ENCODE assay signal across 9 cellular contexts in the genomic region with DNA sequence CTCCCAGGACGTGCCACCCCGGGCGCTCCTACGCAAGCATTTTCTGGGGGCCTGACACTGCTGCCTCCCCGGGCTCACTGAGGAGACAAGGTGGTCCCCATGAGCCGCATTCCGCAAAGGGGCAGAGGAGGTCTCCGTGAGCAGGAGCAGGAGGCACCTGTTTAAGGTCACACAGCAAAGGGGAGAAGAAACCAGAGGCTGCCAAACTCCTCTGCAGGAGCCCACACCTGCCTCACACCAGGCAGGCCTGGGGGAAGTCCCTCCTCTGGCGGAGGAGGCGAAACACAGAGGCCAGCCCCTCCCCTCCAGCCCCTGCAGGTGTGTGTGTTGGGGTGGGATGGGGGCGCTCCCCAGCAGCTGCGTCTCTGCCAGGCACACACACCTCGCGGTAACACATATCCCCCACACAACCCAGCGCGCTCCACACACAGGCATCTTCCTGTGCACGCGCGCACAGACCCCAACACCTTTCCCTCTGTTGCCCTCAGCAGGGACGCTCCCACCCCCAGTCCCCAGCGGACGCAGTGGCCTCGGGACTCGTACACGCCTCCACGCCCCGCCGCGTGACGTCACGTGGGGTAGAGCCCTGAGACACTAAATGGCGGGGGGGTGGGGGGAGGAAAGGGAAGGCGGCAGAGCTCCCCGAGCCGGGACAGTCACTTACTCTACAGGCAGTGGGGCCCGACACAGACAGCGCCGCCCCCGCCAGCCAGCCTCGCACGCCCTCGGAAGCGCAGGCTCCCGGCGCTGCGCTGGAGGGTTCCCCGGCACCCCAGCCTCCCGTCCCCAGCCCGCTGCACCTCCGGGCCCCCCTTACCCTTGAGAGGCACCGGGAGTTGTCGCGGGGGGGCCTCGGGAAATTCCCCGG. TPM values are rescaled to one million over a fixed set of nuclear protein-coding genes. Genes with fewer than 3 reads are reported as not detected.
DNase-seq lines count a peak whose midpoint lies in the region; ATAC-seq and TF ChIP-seq lines count a peak whose summit lies in the region.
"Had no signal": no experiment of that assay in that cellular context is flagged by ENCODE, and none has a peak within 500 bp of the region (broad histone marks: within the 10 kb centered on the region; RNA-seq: fewer than 3 reads in every experiment).

No MANE protein-coding gene starts in this region.

- POLR2A ChIA-PET in activated naive CD8-positive, alpha-beta T cell treated with anti-CD3 and anti-CD28 coated beads, Interleukin-2, amount 10 ng/mL, durations not matched to agents 7 days and 5 days (lab: Charles Lee): interaction anchor here (2.7 to 7.5 kb wide), 2 partner anchors 12 to 17 kb away, joined by 11 to 53 read pairs; no protein-coding TSS in a partner anchor
- POLR2A ChIA-PET in naive thymus-derived CD4-positive, alpha-beta T cell (lab: Charles Lee): interaction anchor here (0.9 to 13.5 kb wide), 4 partner anchors 8 to 371 kb away, joined by 3 to 305 read pairs (median 4); a partner anchor contains a TSS

- peak overlapping the region; percentile 78 for H3K4me3 ChIP-seq in SK-N-MC
- H3K4me3 ChIP-seq in naive thymus-derived CD4-positive, alpha-beta T cell (ENCODE audit: low read length): peak overlapping the region; percentile 53
- H3K4me3 ChIP-seq in thyroid gland (replicated peaks in 1 of 3): peak overlapping the region in 1 of 3 donors; percentile 27

- H3K27ac Mint-ChIP-seq in activated naive CD8-positive, alpha-beta T cell treated with anti-CD3 and anti-CD28 coated beads, Interleukin-2, amount 10 ng/mL, durations not matched to agents 7 days and 5 days: peak overlapping the region; percentile 15
- peak overlapping the region; percentile 41 to 95 (median 85) for H3K27ac Mint-ChIP-seq in naive thymus-derived CD4-positive, alpha-beta T cell

- peaks cover 20% of the 10 kb centered on the region for H3K4me1 Mint-ChIP-seq in activated naive CD8-positive, alpha-beta T cell treated with anti-CD3 and anti-CD28 coated beads, Interleukin-2, amount 10 ng/mL, durations not matched to agents 7 days and 5 days
- H3K4me1 Mint-ChIP-seq in naive thymus-derived CD4-positive, alpha-beta T cell: peaks cover 19 to 62% (median 48%) of the 10 kb centered on the region in 7 donors

- DNase-seq in NCI-H510A treated with DMSO at 0.1 percent for 48 hours (lab: John Stamatoyannopoulos, UW) (peak; percentile 38), NCI-H510A (lab: John Stamatoyannopoulos, UW) (no peak), SK-N-MC (ENCODE audit: low read depth, low spot score) (no peak), thyroid gland (peak; percentile 21 to 40), NCI-H446 treated with DMSO at 0.1 percent for 48 hours (lab: John Stamatoyannopoulos, UW) (no peak)
- peak; percentile 62 for DNase-seq in activated naive CD8-positive, alpha-beta T cell treated with anti-CD3 and anti-CD28 coated beads, Interleukin-2, amount 10 ng/mL, durations not matched to agents 7 days and 5 days
- DNase-seq in naive thymus-derived CD4-positive, alpha-beta T cell: peak; percentile 52 to 89 (median 71)

- no peak for TF ChIP-seq CTCF in thyroid gland (IDR thresholded peaks at IDR 0.05)

- CTCF ChIA-PET in naive thymus-derived CD4-positive, alpha-beta T cell (lab: Charles Lee): interaction anchor here (19.9 kb wide), 1 partner anchor 18 kb away, joined by 627 read pairs; no protein-coding TSS in a partner anchor

- ATAC-seq in HG02973 (IDR thresholded peaks at IDR 0.05; ENCODE audit: unreplicated experiment): peak; percentile 49
- ATAC-seq in activated naive CD8-positive, alpha-beta T cell treated with anti-CD3 and anti-CD28 coated beads, Interleukin-2, amount 10 ng/mL, durations not matched to agents 7 days and 5 days (ENCODE audit: low read depth): peak; percentile 74
- ATAC-seq in naive thymus-derived CD4-positive, alpha-beta T cell: peak; percentile 87

- H3K9me3 ChIP-seq in SK-N-MC (ENCODE audit: low read depth, low read length) (no peaks in the 10 kb centered on the region), thyroid gland (no peaks in the 10 kb centered on the region)
- no peaks in the 10 kb centered on the region for H3K9me3 ChIP-seq in naive thymus-derived CD4-positive, alpha-beta T cell (ENCODE audit: control insufficient read depth in 2 of 3, low read length in 3 of 3)

- H3K4me3 Mint-ChIP-seq in activated naive CD8-positive, alpha-beta T cell treated with anti-CD3 and anti-CD28 coated beads, Interleukin-2, amount 10 ng/mL, durations not matched to agents 7 days and 5 days: peak overlapping the region; percentile 70
- peak overlapping the region; percentile 78 to 93 (median 88) for H3K4me3 Mint-ChIP-seq in naive thymus-derived CD4-positive, alpha-beta T cell

- H3K9me3 Mint-ChIP-seq in activated naive CD8-positive, alpha-beta T cell treated with anti-CD3 and anti-CD28 coated beads, Interleukin-2, amount 10 ng/mL, durations not matched to agents 7 days and 5 days: no peaks in the 10 kb centered on the region
- no peaks in the 10 kb centered on the region for H3K9me3 Mint-ChIP-seq in naive thymus-derived CD4-positive, alpha-beta T cell

- H3K27ac ChIP-seq in SK-N-MC (no peak overlapping the region), thyroid gland (no peak overlapping the region)
- peak overlapping the region; percentile 81 for H3K27ac ChIP-seq in naive thymus-derived CD4-positive, alpha-beta T cell (ENCODE audit: low read depth, low read length)

- WGBS in thyroid gland, 2 donors: 4 to 7% methylated on average over 8 to 20 of the region's 55 CpGs

- H3K9ac ChIP-seq in SK-N-MC (ENCODE audit: insufficient read length): peak overlapping the region; percentile 60

- H3K36me3 ChIP-seq in SK-N-MC (ENCODE audit: insufficient read depth, low read length) (no peaks in the 10 kb centered on the region), thyroid gland (no peaks in the 10 kb centered on the region)
- no peaks in the 10 kb centered on the region for H3K36me3 ChIP-seq in naive thymus-derived CD4-positive, alpha-beta T cell (ENCODE audit: control insufficient read depth in 2 of 3, insufficient read depth in 3 of 3, low read length in 3 of 3)

- H3K27me3 Mint-ChIP-seq in activated naive CD8-positive, alpha-beta T cell treated with anti-CD3 and anti-CD28 coated beads, Interleukin-2, amount 10 ng/mL, durations not matched to agents 7 days and 5 days: peaks cover 66% of the 10 kb centered on the region
- peaks cover 0 to 79% (median 10%) of the 10 kb centered on the region in 5 donors for H3K27me3 Mint-ChIP-seq in naive thymus-derived CD4-positive, alpha-beta T cell

- peaks cover 30 to 41% of the 10 kb centered on the region in 2 donors for H3K4me1 ChIP-seq in naive thymus-derived CD4-positive, alpha-beta T cell (ENCODE audit: control insufficient read depth in 2 of 2, insufficient read depth in 2 of 2, low read length in 2 of 2)
- H3K4me1 ChIP-seq in thyroid gland: peaks cover 4 to 27% of the 10 kb centered on the region in 2 donors

- H3K36me3 Mint-ChIP-seq in activated naive CD8-positive, alpha-beta T cell treated with anti-CD3 and anti-CD28 coated beads, Interleukin-2, amount 10 ng/mL, durations not matched to agents 7 days and 5 days: no peaks in the 10 kb centered on the region
- no peaks in the 10 kb centered on the region for H3K36me3 Mint-ChIP-seq in naive thymus-derived CD4-positive, alpha-beta T cell

- TF ChIP-seq POLR2A in thyroid gland (IDR thresholded peaks at IDR 0.05): no peak

- intact Hi-C loops in naive thymus-derived CD4-positive, alpha-beta T cell (cut with micrococcal nuclease): loop anchor here (1.0 to 5.0 kb wide), 11 partner anchors 12 to 717 kb away; a partner anchor contains a TSS
- intact Hi-C loops in thyroid gland (cut with DNase I): no loop called here

- H3K27me3 ChIP-seq in naive thymus-derived CD4-positive, alpha-beta T cell (ENCODE audit: control insufficient read depth in 2 of 2, insufficient read depth in 2 of 2, low read length in 2 of 2): peaks cover 3% of the 10 kb centered on the region in 2 donors
- H3K27me3 ChIP-seq in thyroid gland: peaks cover 16% of the 10 kb centered on the region

RNA-seq across cellular contexts. Expression of a gene that starts 0.5 kb away (rescaled TPM):
- 1 to 10 TPM; 1.9 to 2.5 TPM for total RNA-seq in activated naive CD8-positive, alpha-beta T cell treated with anti-CD3 and anti-CD28 coated beads, Interleukin-2, amount 10 ng/mL, durations not matched to agents 7 days and 5 days
- total RNA-seq in naive thymus-derived CD4-positive, alpha-beta T cell: 1 to 10 TPM in 4 of 5 experiments, under 1 TPM in 1; 0.19 to 4.2 (median 3.0) TPM
- 1 to 10 TPM in 1 of 2 donors, under 1 TPM in 1; 0.61 to 1.2 TPM for polyA plus RNA-seq in naive thymus-derived CD4-positive, alpha-beta T cell
- under 1 TPM in 1 of 4 donors, not detected in 3; 0.20 TPM for total RNA-seq in thyroid gland
- polyA plus RNA-seq: BJ had no signal

RNA-seq across cellular contexts. Expression of a gene that starts 20.5 kb away (rescaled TPM):
- total RNA-seq in activated naive CD8-positive, alpha-beta T cell treated with anti-CD3 and anti-CD28 coated beads, Interleukin-2, amount 10 ng/mL, durations not matched to agents 7 days and 5 days: not detected
- total RNA-seq in naive thymus-derived CD4-positive, alpha-beta T cell: under 1 TPM in 1 of 5 experiments, not detected in 4; 0.22 TPM
- polyA plus RNA-seq in naive thymus-derived CD4-positive, alpha-beta T cell: under 1 TPM in 1 of 2 donors, not detected in 1; 0.11 TPM
- 1 to 10 TPM in 2 of 4 donors, not detected in 2; 2.7 to 5.1 TPM for total RNA-seq in thyroid gland
- polyA plus RNA-seq: BJ had no signal

RNA-seq across cellular contexts. Expression of a gene that starts 48.5 kb away (rescaled TPM):
- not detected for total RNA-seq in activated naive CD8-positive, alpha-beta T cell treated with anti-CD3 and anti-CD28 coated beads, Interleukin-2, amount 10 ng/mL, durations not matched to agents 7 days and 5 days
- total RNA-seq in naive thymus-derived CD4-positive, alpha-beta T cell: not detected
- not detected for polyA plus RNA-seq in naive thymus-derived CD4-positive, alpha-beta T cell
- not detected for total RNA-seq in thyroid gland
- polyA plus RNA-seq: BJ had no signal

Comparison
In these comparisons a context has a peak if more than half of its experiments do, and no peak if none do; other contexts are left out.
1. DNase-seq: peak in NCI-H510A treated with DMSO at 0.1 percent for 48 hours (single experiment), activated naive CD8-positive, alpha-beta T cell treated with anti-CD3 and anti-CD28 coated beads, Interleukin-2, amount 10 ng/mL, durations not matched to agents 7 days and 5 days (single experiment), naive thymus-derived CD4-positive, alpha-beta T cell (9 of 9) and thyroid gland (2 of 2); none in NCI-H510A (single experiment), SK-N-MC (single experiment) and NCI-H446 treated with DMSO at 0.1 percent for 48 hours (single experiment).
2. Peak in every context shown above with its lines, with median percentiles within 50 percentile points of each other: ATAC-seq.